In genomic region chrX:108306086-108306485, GRCh38 we compare ENCODE assay signal across 18 cellular contexts.
DNase-seq lines count a peak whose midpoint lies in the region; ATAC-seq, FAIRE-seq and TF ChIP-seq lines count a peak whose summit lies in the region.
"Had no signal": no experiment of that assay in that cellular context is flagged by ENCODE, and none has a peak within 500 bp of the region (broad histone marks: within the 10 kb centered on the region; RNA-seq: fewer than 3 reads in every experiment).

No MANE protein-coding gene starts in this region.

- H3K4me3 ChIP-seq in astrocyte (ENCODE audit: insufficient read depth, low read depth, low read length) (no peak overlapping the region), mesenchymal stem cell (ENCODE audit: insufficient read depth in 1 of 2, low read depth in 1 of 2, low read length in 2 of 2) (no peak overlapping the region)

- H2BK120ac ChIP-seq in H9 (ENCODE audit: low read depth, low read length, poor library complexity, severe bottlenecking): no peak overlapping the region
- H2BK120ac ChIP-seq in mesenchymal stem cell (ENCODE audit: low read depth, low read length): no peak overlapping the region

- H2AFZ ChIP-seq in H9 (ENCODE audit: low read length): no peak overlapping the region
- no peak overlapping the region for H2AFZ ChIP-seq in astrocyte (ENCODE audit: low read depth, low read length)
- no peak overlapping the region for H2AFZ ChIP-seq in mesenchymal stem cell (ENCODE audit: low read depth, low read length)

- DNase-seq in H9: no peak
- DNase-seq in astrocyte (ENCODE audit: low read depth): peak; percentile 11
- peak; percentile 32 for DNase-seq in mesenchymal stem cell
- no peak for DNase-seq in NCI-H2227 (lab: John Stamatoyannopoulos, UW; ENCODE audit: unreplicated experiment)
- no peak for DNase-seq in NCI-H1436 treated with DMSO at 0.1 percent for 48 hours (lab: John Stamatoyannopoulos, UW)
- DNase-seq in NK-92 treated with Interleukin-12 subunit alpha and Interleukin-12 subunit beta, amount 100 ng/mL, for 24 hours (lab: John Stamatoyannopoulos, UW): no peak
- DNase-seq: CD8-positive, alpha-beta T cell; COR-L47; DMS153; DMS79 treated with DMSO at 0.1 percent for 48 hours; GF-D8; HCEC 1CT had no signal

- H3K36me3 ChIP-seq in astrocyte (ENCODE audit: insufficient read depth, low read length) (no peaks in the 10 kb centered on the region), mesenchymal stem cell (ENCODE audit: control insufficient read depth in 1 of 2, insufficient read depth in 2 of 2, low read depth in 1 of 2, low read length in 2 of 2) (no peaks in the 10 kb centered on the region)

- H3K4me3 Mint-ChIP-seq in H9 (no peak overlapping the region), astrocyte (ENCODE audit: unreplicated experiment) (no peak overlapping the region)
- H3K4me3 Mint-ChIP-seq: CD14-positive monocyte; CD8-positive, alpha-beta T cell; IgD-negative memory B cell had no signal

- H3K36me3 Mint-ChIP-seq in H9 (ENCODE audit: insufficient read depth in 1 of 3, low read depth in 3 of 3) (no peaks in the 10 kb centered on the region; a peak in 1 of 7 replicates), astrocyte (ENCODE audit: low read depth, unreplicated experiment) (no peaks in the 10 kb centered on the region)
- H3K36me3 Mint-ChIP-seq: CD14-positive monocyte; CD8-positive, alpha-beta T cell; IgD-negative memory B cell had no signal

- H3K9me3 ChIP-seq in H9 (ENCODE audit: control insufficient read depth, low read depth, low read length) (no peaks in the 10 kb centered on the region), astrocyte (ENCODE audit: insufficient read depth, low read depth, low read length) (no peaks in the 10 kb centered on the region), mesenchymal stem cell (ENCODE audit: control insufficient read depth, low read length) (no peaks in the 10 kb centered on the region)

- H2AK5ac ChIP-seq in H9 (ENCODE audit: insufficient read length, low read length): no peak overlapping the region
- H2AK5ac ChIP-seq in mesenchymal stem cell (ENCODE audit: low read length, severe bottlenecking): no peak overlapping the region

- no peaks in the 10 kb centered on the region for H4K20me1 ChIP-seq in H9 (ENCODE audit: control insufficient read depth, insufficient read depth, insufficient read length)
- H4K20me1 ChIP-seq in astrocyte (ENCODE audit: insufficient read depth, low read length): no peaks in the 10 kb centered on the region

- H3K27me3 ChIP-seq in H9 (ENCODE audit: insufficient read depth, low read length): no peaks in the 10 kb centered on the region
- no peaks in the 10 kb centered on the region for H3K27me3 ChIP-seq in astrocyte (ENCODE audit: insufficient read depth, low read length)
- H3K27me3 ChIP-seq in mesenchymal stem cell (ENCODE audit: control insufficient read depth in 1 of 2, insufficient read depth in 1 of 2, low read length in 2 of 2): peaks cover 0 to 59% of the 10 kb centered on the region in 2 experiments

- H3K9me3 Mint-ChIP-seq in H9 (no peaks in the 10 kb centered on the region), astrocyte (ENCODE audit: unreplicated experiment) (no peaks in the 10 kb centered on the region)
- H3K9me3 Mint-ChIP-seq: CD14-positive monocyte; CD8-positive, alpha-beta T cell had no signal

- no peaks in the 10 kb centered on the region; the same call in 1 of the 2 replicates for H3K4me1 ChIP-seq in H9 (ENCODE audit: insufficient read depth, low read length)
- H3K4me1 ChIP-seq in astrocyte (ENCODE audit: insufficient read depth, low read length): peaks cover 23% of the 10 kb centered on the region
- no peaks in the 10 kb centered on the region for H3K4me1 ChIP-seq in mesenchymal stem cell (ENCODE audit: control insufficient read depth, insufficient read depth, low read depth, low read length)

- H3K4me1 Mint-ChIP-seq in H9 (0 out of 4 replicates have a peak, but pooled peaks cover 0 to 3% of the 10 kb centered on the region in 2 experiments), astrocyte (ENCODE audit: low read depth, unreplicated experiment) (peaks cover 3% of the 10 kb centered on the region)
- H3K4me1 Mint-ChIP-seq: IgD-negative memory B cell had no signal

- H2BK5ac ChIP-seq in H9 (ENCODE audit: insufficient read length, low read length) (no peak overlapping the region), mesenchymal stem cell (ENCODE audit: low read depth, low read length, poor library complexity, severe bottlenecking) (no peak overlapping the region)

- FAIRE-seq in astrocyte (lab: Jason Lieb, UNC): no peak
- FAIRE-seq: D721Med, GM19239, H1 had no signal

- H3K4ac ChIP-seq in H9 (ENCODE audit: low read depth, low read length): no peak overlapping the region
- no peak overlapping the region for H3K4ac ChIP-seq in mesenchymal stem cell (ENCODE audit: low read depth in 1 of 2, low read length in 2 of 2)

- no peak overlapping the region for H2BK15ac ChIP-seq in H9 (ENCODE audit: low read depth, low read length)
- no peak overlapping the region for H2BK15ac ChIP-seq in mesenchymal stem cell (ENCODE audit: low read depth, poor library complexity, severe bottlenecking)

- H3K4me2 ChIP-seq in H9 (ENCODE audit: insufficient read depth, insufficient read length, low read length) (no peak overlapping the region), astrocyte (ENCODE audit: low read length) (no peak overlapping the region), mesenchymal stem cell (ENCODE audit: low read length, poor library complexity, severe bottlenecking) (no peak overlapping the region)

- H2BK12ac ChIP-seq in H9 (ENCODE audit: insufficient read length, low read depth, low read length): no peak overlapping the region
- no peak overlapping the region for H2BK12ac ChIP-seq in mesenchymal stem cell (ENCODE audit: low read length in 2 of 2)

- TF ChIP-seq CTCF in H9 (conservative IDR thresholded peaks at IDR 0.05) (no peak), astrocyte (IDR thresholded peaks at IDR 0.05; ENCODE audit: insufficient read depth, low read depth, low read length) (no peak)

- no peak overlapping the region for H3K14ac ChIP-seq in H9 (ENCODE audit: insufficient read depth, low read length)
- H3K14ac ChIP-seq in mesenchymal stem cell (ENCODE audit: low read length in 2 of 2): no peak overlapping the region

- H3K27ac Mint-ChIP-seq in H9 (no peak overlapping the region), astrocyte (ENCODE audit: unreplicated experiment) (no peak overlapping the region)
- H3K27ac Mint-ChIP-seq: CD14-positive monocyte; CD8-positive, alpha-beta T cell; IgD-negative memory B cell had no signal

- no peak for ATAC-seq in HG03159 (IDR thresholded peaks at IDR 0.05; ENCODE audit: unreplicated experiment)
- ATAC-seq: CD8-positive, alpha-beta T cell had no signal

- H2BK20ac ChIP-seq in H9 (ENCODE audit: low read depth, low read length, poor library complexity, severe bottlenecking): no peak overlapping the region

- H3T11ph ChIP-seq in H9 (ENCODE audit: low read length): no peak overlapping the region

- no peak overlapping the region for H4K8ac ChIP-seq in H9 (replicated peaks; ENCODE audit: insufficient read length, low read depth, low read length)
- H4K8ac ChIP-seq in mesenchymal stem cell (ENCODE audit: low read length): no peak overlapping the region

- peak overlapping the region; percentile 25 for H4K5ac ChIP-seq in H9 (ENCODE audit: insufficient read length, low read depth, low read length)

- H4K91ac ChIP-seq in H9 (ENCODE audit: insufficient read length, low read depth, low read length): no peak overlapping the region
- H4K91ac ChIP-seq in mesenchymal stem cell (ENCODE audit: low read length): no peak overlapping the region

- no peak overlapping the region for H3K56ac ChIP-seq in H9 (ENCODE audit: insufficient read length, low read depth, low read length)

- H3K23ac ChIP-seq in H9 (ENCODE audit: insufficient read length, low read depth, low read length) (no peak overlapping the region), mesenchymal stem cell (ENCODE audit: low read length in 2 of 2) (no peak overlapping the region)

- H3K23me2 ChIP-seq in H9 (ENCODE audit: insufficient read length, low read depth, low read length, poor library complexity, severe bottlenecking): no peaks in the 10 kb centered on the region

- H3K27ac ChIP-seq in H9 (ENCODE audit: insufficient read length, low read depth, low read length) (no peak overlapping the region), astrocyte (ENCODE audit: low read depth, low read length) (no peak overlapping the region), mesenchymal stem cell (ENCODE audit: low read length, poor library complexity, severe bottlenecking) (no peak overlapping the region)

- H3K9ac ChIP-seq in H9 (ENCODE audit: extremely low read depth, insufficient read length, low read length): no peak overlapping the region
- H3K9ac ChIP-seq in astrocyte (ENCODE audit: low read length): no peak overlapping the region
- no peak overlapping the region for H3K9ac ChIP-seq in mesenchymal stem cell (ENCODE audit: low read length)

- H3K79me1 ChIP-seq in H9 (ENCODE audit: insufficient read depth, low read depth, low read length, poor library complexity, severe bottlenecking): no peaks in the 10 kb centered on the region
- no peaks in the 10 kb centered on the region for H3K79me1 ChIP-seq in mesenchymal stem cell (replicated peaks; ENCODE audit: low read length, poor library complexity, severe bottlenecking)

- no peaks in the 10 kb centered on the region for H3K27me3 Mint-ChIP-seq in H9 (ENCODE audit: low read depth)
- H3K27me3 Mint-ChIP-seq in astrocyte (ENCODE audit: low read depth, unreplicated experiment): no peaks in the 10 kb centered on the region

- H3K79me2 ChIP-seq in H9 (ENCODE audit: insufficient read depth, low read length) (no peaks in the 10 kb centered on the region), astrocyte (ENCODE audit: insufficient read depth, low read length) (no peaks in the 10 kb centered on the region)

- H3K18ac ChIP-seq in H9 (ENCODE audit: insufficient read length, low read depth, low read length) (no peak overlapping the region), mesenchymal stem cell (ENCODE audit: low read depth in 1 of 2, low read length in 2 of 2) (no peak overlapping the region)

Comparison
In these comparisons a context has a peak if more than half of its experiments do, and no peak if none do; other contexts are left out.
1. DNase-seq: peak in astrocyte (single experiment) and mesenchymal stem cell (single experiment); none in H9 (single experiment), NCI-H2227 (single experiment), NCI-H1436 treated with DMSO at 0.1 percent for 48 hours (single experiment) and NK-92 treated with Interleukin-12 subunit alpha and Interleukin-12 subunit beta, amount 100 ng/mL, for 24 hours (single experiment).